ENCODE assay signal across 1 cellular context in genomic region chr2:112794131-112794733, GRCh38.
TF ChIP-seq lines count a peak whose summit lies in the region.

No MANE protein-coding gene starts in this region.

TF ChIP-seq in K562, 482 proteins besides CTCF, POLR2A, EP300 and RAD21 (continued from another document and continues in another):
- TF ChIP-seq, protein P1, sequence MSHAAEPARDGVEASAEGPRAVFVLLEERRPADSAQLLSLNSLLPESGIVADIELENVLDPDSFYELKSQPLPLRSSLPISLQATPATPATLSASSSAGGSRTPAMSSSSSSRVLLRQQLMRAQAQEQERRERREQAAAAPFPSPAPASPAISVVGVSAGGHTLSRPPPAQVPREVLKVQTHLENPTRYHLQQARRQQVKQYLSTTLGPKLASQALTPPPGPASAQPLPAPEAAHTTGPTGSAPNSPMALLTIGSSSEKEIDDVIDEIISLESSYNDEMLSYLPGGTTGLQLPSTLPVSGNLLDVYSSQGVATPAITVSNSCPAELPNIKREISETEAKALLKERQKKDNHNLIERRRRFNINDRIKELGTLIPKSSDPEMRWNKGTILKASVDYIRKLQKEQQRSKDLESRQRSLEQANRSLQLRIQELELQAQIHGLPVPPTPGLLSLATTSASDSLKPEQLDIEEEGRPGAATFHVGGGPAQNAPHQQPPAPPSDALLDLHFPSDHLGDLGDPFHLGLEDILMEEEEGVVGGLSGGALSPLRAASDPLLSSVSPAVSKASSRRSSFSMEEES (CRISPR knock-in tag; IDR thresholded peaks at IDR 0.05): peak; percentile 98
- TF ChIP-seq ILF3 (IDR thresholded peaks at IDR 0.05; ENCODE audit: borderline replicate concordance) (no peak), MYC (IDR thresholded peaks at IDR 0.05; ENCODE audit: low read depth, low read length) (peak; percentile 98), MYC (CRISPR knock-in tag; IDR thresholded peaks at IDR 0.05; ENCODE audit: borderline replicate concordance, low read depth) (no peak; the same call in 1 of the 2 replicates), ZNF445 (CRISPR knock-in tag; IDR thresholded peaks at IDR 0.05; ENCODE audit: low read depth) (no peak), SIRT6 (IDR thresholded peaks at IDR 0.05; ENCODE audit: low read depth, low read length) (no peak), ZNF311 (CRISPR knock-in tag; IDR thresholded peaks at IDR 0.05) (peak; percentile 81), CBFA2T3 (IDR thresholded peaks at IDR 0.05) (peak; percentile 43; the same call in 1 of the 2 replicates), EP400 (IDR thresholded peaks at IDR 0.05) (peak; percentile 98), CREM (IDR thresholded peaks at IDR 0.05; ENCODE audit: low read depth) (peak; percentile 94), HES1 (IDR thresholded peaks at IDR 0.05; ENCODE audit: low read depth) (peak; percentile 57), NFE2 (IDR thresholded peaks at IDR 0.05; ENCODE audit: low read depth) (peak; percentile 90), ZNF717 (CRISPR knock-in tag; IDR thresholded peaks at IDR 0.05) (no peak), SMARCE1 (IDR thresholded peaks at IDR 0.05) (peak; percentile 83), ZEB2 (IDR thresholded peaks at IDR 0.05) (peak; percentile 81), POLR3A (IDR thresholded peaks at IDR 0.05; ENCODE audit: borderline replicate concordance, extremely low read depth, insufficient read depth, insufficient read length) (no peak), KLF16 (IDR thresholded peaks at IDR 0.05) (no peak), SIN3A (IDR thresholded peaks at IDR 0.05; ENCODE audit: borderline replicate concordance in 2 of 2, control insufficient read depth in 1 of 2, low read depth in 2 of 2, low read length in 2 of 2) (no peak), POLR2B (IDR thresholded peaks at IDR 0.05; ENCODE audit: low read depth, partially characterized antibody) (no peak), NR0B1 (IDR thresholded peaks at IDR 0.05; ENCODE audit: partially characterized antibody) (no peak), RBBP5 (IDR thresholded peaks at IDR 0.05; ENCODE audit: borderline replicate concordance, insufficient read depth, low read length, poor library complexity, severe bottlenecking) (no peak), RB1 (IDR thresholded peaks at IDR 0.05; ENCODE audit: low read depth) (no peak), LEF1 (IDR thresholded peaks at IDR 0.05) (peak; percentile 91), MECOM (CRISPR knock-in tag; IDR thresholded peaks at IDR 0.05) (peak; percentile 87), TEAD4 (IDR thresholded peaks at IDR 0.05; ENCODE audit: low read length) (peak; percentile 78), TEAD4 (CRISPR knock-in tag; IDR thresholded peaks at IDR 0.05; ENCODE audit: borderline replicate concordance) (no peak), TAF9B (IDR thresholded peaks at IDR 0.05; ENCODE audit: partially characterized antibody) (peak; percentile 89), NCOA4 (IDR thresholded peaks at IDR 0.05; ENCODE audit: partially characterized antibody) (no peak), IFI16 (CRISPR knock-in tag; IDR thresholded peaks at IDR 0.05) (no peak), ETV6 (IDR thresholded peaks at IDR 0.05; ENCODE audit: borderline replicate concordance in 1 of 2, low read depth in 2 of 2, low read length in 1 of 2) (no peak), ETV6 (CRISPR knock-in tag; IDR thresholded peaks at IDR 0.05; ENCODE audit: borderline replicate concordance) (no peak), BACH1 (tag; IDR thresholded peaks at IDR 0.05) (peak; percentile 99), ZNF76 (CRISPR knock-in tag; IDR thresholded peaks at IDR 0.05; ENCODE audit: borderline replicate concordance) (no peak), FOXA1 (IDR thresholded peaks at IDR 0.05; ENCODE audit: borderline replicate concordance) (no peak)
- TF ChIP-seq, protein P2, sequence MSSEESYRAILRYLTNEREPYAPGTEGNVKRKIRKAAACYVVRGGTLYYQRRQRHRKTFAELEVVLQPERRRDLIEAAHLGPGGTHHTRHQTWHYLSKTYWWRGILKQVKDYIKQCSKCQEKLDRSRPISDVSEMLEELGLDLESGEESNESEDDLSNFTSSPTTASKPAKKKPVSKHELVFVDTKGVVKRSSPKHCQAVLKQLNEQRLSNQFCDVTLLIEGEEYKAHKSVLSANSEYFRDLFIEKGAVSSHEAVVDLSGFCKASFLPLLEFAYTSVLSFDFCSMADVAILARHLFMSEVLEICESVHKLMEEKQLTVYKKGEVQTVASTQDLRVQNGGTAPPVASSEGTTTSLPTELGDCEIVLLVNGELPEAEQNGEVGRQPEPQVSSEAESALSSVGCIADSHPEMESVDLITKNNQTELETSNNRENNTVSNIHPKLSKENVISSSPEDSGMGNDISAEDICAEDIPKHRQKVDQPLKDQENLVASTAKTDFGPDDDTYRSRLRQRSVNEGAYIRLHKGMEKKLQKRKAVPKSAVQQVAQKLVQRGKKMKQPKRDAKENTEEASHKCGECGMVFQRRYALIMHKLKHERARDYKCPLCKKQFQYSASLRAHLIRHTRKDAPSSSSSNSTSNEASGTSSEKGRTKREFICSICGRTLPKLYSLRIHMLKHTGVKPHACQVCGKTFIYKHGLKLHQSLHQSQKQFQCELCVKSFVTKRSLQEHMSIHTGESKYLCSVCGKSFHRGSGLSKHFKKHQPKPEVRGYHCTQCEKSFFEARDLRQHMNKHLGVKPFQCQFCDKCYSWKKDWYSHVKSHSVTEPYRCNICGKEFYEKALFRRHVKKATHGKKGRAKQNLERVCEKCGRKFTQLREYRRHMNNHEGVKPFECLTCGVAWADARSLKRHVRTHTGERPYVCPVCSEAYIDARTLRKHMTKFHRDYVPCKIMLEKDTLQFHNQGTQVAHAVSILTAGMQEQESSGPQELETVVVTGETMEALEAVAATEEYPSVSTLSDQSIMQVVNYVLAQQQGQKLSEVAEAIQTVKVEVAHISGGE (CRISPR knock-in tag; IDR thresholded peaks at IDR 0.05): no peak
- TF ChIP-seq, protein P3, sequence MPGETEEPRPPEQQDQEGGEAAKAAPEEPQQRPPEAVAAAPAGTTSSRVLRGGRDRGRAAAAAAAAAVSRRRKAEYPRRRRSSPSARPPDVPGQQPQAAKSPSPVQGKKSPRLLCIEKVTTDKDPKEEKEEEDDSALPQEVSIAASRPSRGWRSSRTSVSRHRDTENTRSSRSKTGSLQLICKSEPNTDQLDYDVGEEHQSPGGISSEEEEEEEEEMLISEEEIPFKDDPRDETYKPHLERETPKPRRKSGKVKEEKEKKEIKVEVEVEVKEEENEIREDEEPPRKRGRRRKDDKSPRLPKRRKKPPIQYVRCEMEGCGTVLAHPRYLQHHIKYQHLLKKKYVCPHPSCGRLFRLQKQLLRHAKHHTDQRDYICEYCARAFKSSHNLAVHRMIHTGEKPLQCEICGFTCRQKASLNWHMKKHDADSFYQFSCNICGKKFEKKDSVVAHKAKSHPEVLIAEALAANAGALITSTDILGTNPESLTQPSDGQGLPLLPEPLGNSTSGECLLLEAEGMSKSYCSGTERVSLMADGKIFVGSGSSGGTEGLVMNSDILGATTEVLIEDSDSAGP (CRISPR knock-in tag; IDR thresholded peaks at IDR 0.05): no peak
- TF ChIP-seq, protein P4, sequence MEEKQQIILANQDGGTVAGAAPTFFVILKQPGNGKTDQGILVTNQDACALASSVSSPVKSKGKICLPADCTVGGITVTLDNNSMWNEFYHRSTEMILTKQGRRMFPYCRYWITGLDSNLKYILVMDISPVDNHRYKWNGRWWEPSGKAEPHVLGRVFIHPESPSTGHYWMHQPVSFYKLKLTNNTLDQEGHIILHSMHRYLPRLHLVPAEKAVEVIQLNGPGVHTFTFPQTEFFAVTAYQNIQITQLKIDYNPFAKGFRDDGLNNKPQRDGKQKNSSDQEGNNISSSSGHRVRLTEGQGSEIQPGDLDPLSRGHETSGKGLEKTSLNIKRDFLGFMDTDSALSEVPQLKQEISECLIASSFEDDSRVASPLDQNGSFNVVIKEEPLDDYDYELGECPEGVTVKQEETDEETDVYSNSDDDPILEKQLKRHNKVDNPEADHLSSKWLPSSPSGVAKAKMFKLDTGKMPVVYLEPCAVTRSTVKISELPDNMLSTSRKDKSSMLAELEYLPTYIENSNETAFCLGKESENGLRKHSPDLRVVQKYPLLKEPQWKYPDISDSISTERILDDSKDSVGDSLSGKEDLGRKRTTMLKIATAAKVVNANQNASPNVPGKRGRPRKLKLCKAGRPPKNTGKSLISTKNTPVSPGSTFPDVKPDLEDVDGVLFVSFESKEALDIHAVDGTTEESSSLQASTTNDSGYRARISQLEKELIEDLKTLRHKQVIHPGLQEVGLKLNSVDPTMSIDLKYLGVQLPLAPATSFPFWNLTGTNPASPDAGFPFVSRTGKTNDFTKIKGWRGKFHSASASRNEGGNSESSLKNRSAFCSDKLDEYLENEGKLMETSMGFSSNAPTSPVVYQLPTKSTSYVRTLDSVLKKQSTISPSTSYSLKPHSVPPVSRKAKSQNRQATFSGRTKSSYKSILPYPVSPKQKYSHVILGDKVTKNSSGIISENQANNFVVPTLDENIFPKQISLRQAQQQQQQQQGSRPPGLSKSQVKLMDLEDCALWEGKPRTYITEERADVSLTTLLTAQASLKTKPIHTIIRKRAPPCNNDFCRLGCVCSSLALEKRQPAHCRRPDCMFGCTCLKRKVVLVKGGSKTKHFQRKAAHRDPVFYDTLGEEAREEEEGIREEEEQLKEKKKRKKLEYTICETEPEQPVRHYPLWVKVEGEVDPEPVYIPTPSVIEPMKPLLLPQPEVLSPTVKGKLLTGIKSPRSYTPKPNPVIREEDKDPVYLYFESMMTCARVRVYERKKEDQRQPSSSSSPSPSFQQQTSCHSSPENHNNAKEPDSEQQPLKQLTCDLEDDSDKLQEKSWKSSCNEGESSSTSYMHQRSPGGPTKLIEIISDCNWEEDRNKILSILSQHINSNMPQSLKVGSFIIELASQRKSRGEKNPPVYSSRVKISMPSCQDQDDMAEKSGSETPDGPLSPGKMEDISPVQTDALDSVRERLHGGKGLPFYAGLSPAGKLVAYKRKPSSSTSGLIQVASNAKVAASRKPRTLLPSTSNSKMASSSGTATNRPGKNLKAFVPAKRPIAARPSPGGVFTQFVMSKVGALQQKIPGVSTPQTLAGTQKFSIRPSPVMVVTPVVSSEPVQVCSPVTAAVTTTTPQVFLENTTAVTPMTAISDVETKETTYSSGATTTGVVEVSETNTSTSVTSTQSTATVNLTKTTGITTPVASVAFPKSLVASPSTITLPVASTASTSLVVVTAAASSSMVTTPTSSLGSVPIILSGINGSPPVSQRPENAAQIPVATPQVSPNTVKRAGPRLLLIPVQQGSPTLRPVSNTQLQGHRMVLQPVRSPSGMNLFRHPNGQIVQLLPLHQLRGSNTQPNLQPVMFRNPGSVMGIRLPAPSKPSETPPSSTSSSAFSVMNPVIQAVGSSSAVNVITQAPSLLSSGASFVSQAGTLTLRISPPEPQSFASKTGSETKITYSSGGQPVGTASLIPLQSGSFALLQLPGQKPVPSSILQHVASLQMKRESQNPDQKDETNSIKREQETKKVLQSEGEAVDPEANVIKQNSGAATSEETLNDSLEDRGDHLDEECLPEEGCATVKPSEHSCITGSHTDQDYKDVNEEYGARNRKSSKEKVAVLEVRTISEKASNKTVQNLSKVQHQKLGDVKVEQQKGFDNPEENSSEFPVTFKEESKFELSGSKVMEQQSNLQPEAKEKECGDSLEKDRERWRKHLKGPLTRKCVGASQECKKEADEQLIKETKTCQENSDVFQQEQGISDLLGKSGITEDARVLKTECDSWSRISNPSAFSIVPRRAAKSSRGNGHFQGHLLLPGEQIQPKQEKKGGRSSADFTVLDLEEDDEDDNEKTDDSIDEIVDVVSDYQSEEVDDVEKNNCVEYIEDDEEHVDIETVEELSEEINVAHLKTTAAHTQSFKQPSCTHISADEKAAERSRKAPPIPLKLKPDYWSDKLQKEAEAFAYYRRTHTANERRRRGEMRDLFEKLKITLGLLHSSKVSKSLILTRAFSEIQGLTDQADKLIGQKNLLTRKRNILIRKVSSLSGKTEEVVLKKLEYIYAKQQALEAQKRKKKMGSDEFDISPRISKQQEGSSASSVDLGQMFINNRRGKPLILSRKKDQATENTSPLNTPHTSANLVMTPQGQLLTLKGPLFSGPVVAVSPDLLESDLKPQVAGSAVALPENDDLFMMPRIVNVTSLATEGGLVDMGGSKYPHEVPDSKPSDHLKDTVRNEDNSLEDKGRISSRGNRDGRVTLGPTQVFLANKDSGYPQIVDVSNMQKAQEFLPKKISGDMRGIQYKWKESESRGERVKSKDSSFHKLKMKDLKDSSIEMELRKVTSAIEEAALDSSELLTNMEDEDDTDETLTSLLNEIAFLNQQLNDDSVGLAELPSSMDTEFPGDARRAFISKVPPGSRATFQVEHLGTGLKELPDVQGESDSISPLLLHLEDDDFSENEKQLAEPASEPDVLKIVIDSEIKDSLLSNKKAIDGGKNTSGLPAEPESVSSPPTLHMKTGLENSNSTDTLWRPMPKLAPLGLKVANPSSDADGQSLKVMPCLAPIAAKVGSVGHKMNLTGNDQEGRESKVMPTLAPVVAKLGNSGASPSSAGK (IDR thresholded peaks at IDR 0.05): peak; percentile 98
- TF ChIP-seq, protein P5, sequence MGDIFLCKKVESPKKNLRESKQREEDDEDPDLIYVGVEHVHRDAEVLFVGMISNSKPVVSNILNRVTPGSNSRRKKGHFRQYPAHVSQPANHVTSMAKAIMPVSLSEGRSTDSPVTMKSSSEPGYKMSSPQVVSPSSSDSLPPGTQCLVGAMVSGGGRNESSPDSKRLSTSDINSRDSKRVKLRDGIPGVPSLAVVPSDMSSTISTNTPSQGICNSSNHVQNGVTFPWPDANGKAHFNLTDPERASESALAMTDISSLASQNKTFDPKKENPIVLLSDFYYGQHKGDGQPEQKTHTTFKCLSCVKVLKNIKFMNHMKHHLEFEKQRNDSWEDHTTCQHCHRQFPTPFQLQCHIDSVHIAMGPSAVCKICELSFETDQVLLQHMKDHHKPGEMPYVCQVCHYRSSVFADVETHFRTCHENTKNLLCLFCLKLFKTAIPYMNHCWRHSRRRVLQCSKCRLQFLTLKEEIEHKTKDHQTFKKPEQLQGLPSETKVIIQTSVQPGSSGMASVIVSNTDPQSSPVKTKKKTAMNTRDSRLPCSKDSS (IDR thresholded peaks at IDR 0.05; ENCODE audit: low read depth, partially characterized antibody): no peak
- TF ChIP-seq, protein P6, sequence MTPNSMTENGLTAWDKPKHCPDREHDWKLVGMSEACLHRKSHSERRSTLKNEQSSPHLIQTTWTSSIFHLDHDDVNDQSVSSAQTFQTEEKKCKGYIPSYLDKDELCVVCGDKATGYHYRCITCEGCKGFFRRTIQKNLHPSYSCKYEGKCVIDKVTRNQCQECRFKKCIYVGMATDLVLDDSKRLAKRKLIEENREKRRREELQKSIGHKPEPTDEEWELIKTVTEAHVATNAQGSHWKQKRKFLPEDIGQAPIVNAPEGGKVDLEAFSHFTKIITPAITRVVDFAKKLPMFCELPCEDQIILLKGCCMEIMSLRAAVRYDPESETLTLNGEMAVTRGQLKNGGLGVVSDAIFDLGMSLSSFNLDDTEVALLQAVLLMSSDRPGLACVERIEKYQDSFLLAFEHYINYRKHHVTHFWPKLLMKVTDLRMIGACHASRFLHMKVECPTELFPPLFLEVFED (CRISPR knock-in tag; conservative IDR thresholded peaks at IDR 0.05): no peak
